ENCODE assay signal across 1 cellular context in the genomic region with DNA sequence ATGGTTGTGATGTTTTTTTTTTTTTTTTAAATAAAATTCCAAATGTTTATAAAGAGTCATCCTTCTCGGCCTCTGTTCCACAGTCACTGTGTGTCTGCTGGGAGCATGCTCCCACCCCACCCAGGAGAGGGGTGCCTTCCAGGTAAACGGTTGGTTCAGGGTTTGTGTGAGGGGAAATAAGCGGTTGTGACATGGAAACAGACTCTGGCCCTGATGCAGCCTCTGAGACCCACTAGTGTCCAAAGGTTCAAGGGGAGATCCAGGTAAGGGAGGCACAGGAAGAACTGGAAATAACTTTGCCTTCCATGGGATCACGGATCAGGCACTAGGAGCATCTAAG.
TF ChIP-seq lines count a peak whose summit lies in the region.

No MANE protein-coding gene starts in this region.

TF ChIP-seq in GM12878, 131 proteins besides CTCF, POLR2A, EP300 and RAD21:
- TF ChIP-seq FOXM1 (IDR thresholded peaks at IDR 0.05; ENCODE audit: low read depth, low read length) (0 out of 2 replicates have a peak, but pooled peaks have one; percentile 1), POLR2AphosphoS2 (IDR thresholded peaks at IDR 0.05; ENCODE audit: low read depth, low read length) (peak; percentile 2; the same call in 1 of the 2 replicates), SRF (IDR thresholded peaks at IDR 0.05; ENCODE audit: low read depth in 2 of 2, low read length in 2 of 2) (no peak), RUNX3 (IDR thresholded peaks at IDR 0.05; ENCODE audit: low read length) (no peak), WRNIP1 (IDR thresholded peaks at IDR 0.05; ENCODE audit: borderline replicate concordance, low read depth, low read length) (no peak), TARDBP (IDR thresholded peaks at IDR 0.05; ENCODE audit: borderline replicate concordance) (0 out of 2 replicates have a peak, but pooled peaks have one; percentile 11)
